Comparison of ENCODE assay signal across 10 cellular contexts in genomic region chr3:59607628-59608027, GRCh38.
DNase-seq lines count a peak whose midpoint lies in the region; ATAC-seq and TF ChIP-seq lines count a peak whose summit lies in the region.
"Had no signal": no experiment of that assay in that cellular context is flagged by ENCODE, and none has a peak within 500 bp of the region (broad histone marks: within the 10 kb centered on the region; RNA-seq: fewer than 3 reads in every experiment).

No MANE protein-coding gene starts in this region.

- no peaks in the 10 kb centered on the region for H3K9me2 ChIP-seq in Loucy (replicated peaks; ENCODE audit: low read depth, low read length)

- no peaks in the 10 kb centered on the region for H4K20me1 ChIP-seq in Loucy (ENCODE audit: insufficient read depth, low read length, poor library complexity, severe bottlenecking)

- WGBS in liver, result 18% methylated on average over 1 of the region's 1 CpG

- ATAC-seq in HG02623 (IDR thresholded peaks at IDR 0.05; ENCODE audit: unreplicated experiment), result no peak
- ATAC-seq in HG03469 (IDR thresholded peaks at IDR 0.05; ENCODE audit: unreplicated experiment), result no peak
- no peak for ATAC-seq in GM21737 (IDR thresholded peaks at IDR 0.05; ENCODE audit: unreplicated experiment)

- no peak overlapping the region for H3K27ac ChIP-seq in liver (ENCODE audit: low read depth in 1 of 2, low read length in 2 of 2)
- H3K27ac ChIP-seq: esophagus squamous epithelium had no signal

- H3K9me3 ChIP-seq in Loucy (ENCODE audit: insufficient read depth, low read depth, low read length) (no peaks in the 10 kb centered on the region), liver (ENCODE audit: control insufficient read depth in 4 of 4, low read length in 3 of 4) (no peaks in the 10 kb centered on the region)
- H3K9me3 ChIP-seq: esophagus squamous epithelium had no signal

- peak; percentile 42 for DNase-seq in AG10803 (ENCODE audit: low read depth)
- DNase-seq in choroid plexus epithelial cell (ENCODE audit: low read depth), result peak; percentile 14
- DNase-seq in HT-29 (ENCODE audit: low spot score), result no peak
- DNase-seq: activated CD4-positive, alpha-beta T cell treated with anti-CD3 and anti-CD28 coated beads, Interleukin-2, amount 50 U/mL, for 48 hours; esophagus squamous epithelium had no signal

- no peak overlapping the region for H2AFZ ChIP-seq in Loucy (ENCODE audit: low read length)

- no peak overlapping the region for H3K9ac ChIP-seq in Loucy (ENCODE audit: low read depth, low read length, poor library complexity, severe bottlenecking)
- H3K9ac ChIP-seq in liver (ENCODE audit: low read depth in 1 of 2, low read length in 2 of 2), result peak overlapping the region in 1 of 2 donors; percentile 7

- H3F3A ChIP-seq in Loucy (ENCODE audit: low read depth), result no peaks in the 10 kb centered on the region

- H3K79me2 ChIP-seq in Loucy (ENCODE audit: insufficient read depth, low read length), result no peaks in the 10 kb centered on the region

- TF ChIP-seq RAD21 in liver (IDR thresholded peaks at IDR 0.05), result peak; percentile 47 to 62

- no peak overlapping the region for H3K4me3 ChIP-seq in AG10803 (ENCODE audit: low read length)
- H3K4me3 ChIP-seq in Loucy (ENCODE audit: low read length, poor library complexity, severe bottlenecking), result no peak overlapping the region
- H3K4me3 ChIP-seq in choroid plexus epithelial cell (ENCODE audit: low read depth, low read length), result no peak overlapping the region
- no peak overlapping the region for H3K4me3 ChIP-seq in liver (ENCODE audit: low read depth in 1 of 3, low read length in 3 of 3)
- H3K4me3 ChIP-seq: esophagus squamous epithelium had no signal

- TF ChIP-seq CTCF in AG10803 (conservative IDR thresholded peaks at IDR 0.05; ENCODE audit: low read length) (peak; percentile 45), Loucy (conservative IDR thresholded peaks at IDR 0.05; ENCODE audit: low read length) (peak; percentile 48), choroid plexus epithelial cell (conservative IDR thresholded peaks at IDR 0.05; ENCODE audit: low read depth, low read length) (peak; percentile 22), liver (IDR thresholded peaks at IDR 0.05; ENCODE audit: low read depth, low read length, missing input control) (peak; percentile 7)

- H3K4me1 ChIP-seq in Loucy (ENCODE audit: insufficient read depth, low read length, poor library complexity, severe bottlenecking), result no peaks in the 10 kb centered on the region
- H3K4me1 ChIP-seq in liver (ENCODE audit: control insufficient read depth in 4 of 4, insufficient read depth in 4 of 4, low read length in 3 of 4), result no peaks in the 10 kb centered on the region

- H3K36me3 ChIP-seq in Loucy (ENCODE audit: insufficient read depth, low read length), result no peaks in the 10 kb centered on the region
- no peaks in the 10 kb centered on the region for H3K36me3 ChIP-seq in liver (ENCODE audit: control insufficient read depth in 4 of 4, insufficient read depth in 3 of 4, low read depth in 1 of 4, low read length in 3 of 4)
- H3K36me3 ChIP-seq: esophagus squamous epithelium had no signal

- H3K27me3 ChIP-seq in Loucy (ENCODE audit: insufficient read depth, low read length, poor library complexity, severe bottlenecking) (no peaks in the 10 kb centered on the region), liver (ENCODE audit: control insufficient read depth in 4 of 4, insufficient read depth in 4 of 4, low read length in 3 of 4) (no peaks in the 10 kb centered on the region)
- H3K27me3 ChIP-seq: esophagus squamous epithelium had no signal

- no peak overlapping the region for H3K4me2 ChIP-seq in Loucy (ENCODE audit: low read depth, low read length, poor library complexity, severe bottlenecking)

TF ChIP-seq in liver, 16 proteins besides CTCF, POLR2A, EP300 and RAD21:
- TF ChIP-seq YY1 (IDR thresholded peaks at IDR 0.05) (peak; percentile 31), SP1 (IDR thresholded peaks at IDR 0.05) (peak; percentile 60), MAX (IDR thresholded peaks at IDR 0.05) (no peak), JUND (IDR thresholded peaks at IDR 0.05) (peak in 1 of 2 donors; percentile 53), EGR1 (IDR thresholded peaks at IDR 0.05; ENCODE audit: low read depth in 2 of 2) (no peak), RXRA (IDR thresholded peaks at IDR 0.05) (peak; percentile 65 to 71), HNF4G (IDR thresholded peaks at IDR 0.05) (peak; percentile 84), HNF4A (conservative IDR thresholded peaks at IDR 0.05) (peak; percentile 96 to 97), FOXA2 (IDR thresholded peaks at IDR 0.05) (peak; percentile 15), NR2F2 (IDR thresholded peaks at IDR 0.05) (no peak)
